Comparison of ENCODE assay signal across 9 cellular contexts in genomic region chr1:198623920-198624647, GRCh38. TPM values are rescaled to one million over a fixed set of nuclear protein-coding genes. Genes with fewer than 3 reads are reported as not detected.
DNase-seq lines count a peak whose midpoint lies in the region; ATAC-seq and TF ChIP-seq lines count a peak whose summit lies in the region.
"Had no signal": no experiment of that assay in that cellular context is flagged by ENCODE, and none has a peak within 500 bp of the region (broad histone marks: within the 10 kb centered on the region; RNA-seq: fewer than 3 reads in every experiment).

No MANE protein-coding gene starts in this region.

- peak overlapping the region; percentile 87 for H3K27ac Mint-ChIP-seq in activated naive CD4-positive, alpha-beta T cell treated with anti-CD3 and anti-CD28 coated beads for 36 hours
- peak overlapping the region; percentile 28 for H3K27ac Mint-ChIP-seq in stimulated activated naive B cell treated with anti-CD40 and anti-IgM and Interleukin-4, amounts not matched to agents 10 μg/mL and 1 μg/mL and 100 μg/mL, for 72 hours

- TF ChIP-seq CTCF in tibial nerve (IDR thresholded peaks at IDR 0.05) = no peak

- H3K4me1 Mint-ChIP-seq in activated naive CD4-positive, alpha-beta T cell treated with anti-CD3 and anti-CD28 coated beads for 36 hours (ENCODE audit: low read depth) = peaks cover 95% of the 10 kb centered on the region
- H3K4me1 Mint-ChIP-seq in stimulated activated naive B cell treated with anti-CD40 and anti-IgM and Interleukin-4, amounts not matched to agents 10 μg/mL and 1 μg/mL and 100 μg/mL, for 72 hours = peaks cover 49 to 88% of the 10 kb centered on the region in 2 donors

- no peaks in the 10 kb centered on the region for H3K36me3 ChIP-seq in tibial nerve

- H3K27me3 Mint-ChIP-seq in activated naive CD4-positive, alpha-beta T cell treated with anti-CD3 and anti-CD28 coated beads for 36 hours (ENCODE audit: low read depth) = no peaks in the 10 kb centered on the region
- H3K27me3 Mint-ChIP-seq in stimulated activated naive B cell treated with anti-CD40 and anti-IgM and Interleukin-4, amounts not matched to agents 10 μg/mL and 1 μg/mL and 100 μg/mL, for 72 hours = no peaks in the 10 kb centered on the region

- no peak for TF ChIP-seq EP300 in tibial nerve (IDR thresholded peaks at IDR 0.05)

- H3K9me3 ChIP-seq in tibial nerve = no peaks in the 10 kb centered on the region

- intact Hi-C loops in activated naive CD4-positive, alpha-beta T cell treated with anti-CD3 and anti-CD28 coated beads for 36 hours (cut with micrococcal nuclease) = loop anchor here (5.0 kb wide), 1 partner anchor 313 kb away; no protein-coding TSS in a partner anchor

- no peaks in the 10 kb centered on the region for H3K27me3 ChIP-seq in tibial nerve

- H3K9me3 Mint-ChIP-seq in activated naive CD4-positive, alpha-beta T cell treated with anti-CD3 and anti-CD28 coated beads for 36 hours = no peaks in the 10 kb centered on the region
- peaks cover 4 to 11% of the 10 kb centered on the region in 2 donors for H3K9me3 Mint-ChIP-seq in stimulated activated naive B cell treated with anti-CD40 and anti-IgM and Interleukin-4, amounts not matched to agents 10 μg/mL and 1 μg/mL and 100 μg/mL, for 72 hours

- peaks cover 3% of the 10 kb centered on the region for H3K36me3 Mint-ChIP-seq in activated naive CD4-positive, alpha-beta T cell treated with anti-CD3 and anti-CD28 coated beads for 36 hours (ENCODE audit: low read depth)
- peaks cover 5 to 9% of the 10 kb centered on the region in 2 donors for H3K36me3 Mint-ChIP-seq in stimulated activated naive B cell treated with anti-CD40 and anti-IgM and Interleukin-4, amounts not matched to agents 10 μg/mL and 1 μg/mL and 100 μg/mL, for 72 hours

- DNase-seq in activated naive CD4-positive, alpha-beta T cell treated with anti-CD3 and anti-CD28 coated beads for 36 hours = peak; percentile 30
- no peak for DNase-seq in activated naive CD4-positive, alpha-beta T cell (lab: John Stamatoyannopoulos, UW)
- peak; percentile 18 for DNase-seq in astrocyte of the hippocampus (ENCODE audit: low read depth, low spot score)
- no peak for DNase-seq in stimulated activated naive B cell treated with anti-CD40 and anti-IgM and Interleukin-4, amounts not matched to agents 10 μg/mL and 1 μg/mL and 100 μg/mL, for 72 hours
- no peak for DNase-seq in HK-2 (ENCODE audit: unreplicated experiment)
- no peak for DNase-seq in NCI-H1417 treated with DMSO at 0.1 percent for 48 hours (lab: John Stamatoyannopoulos, UW)
- DNase-seq in tibial nerve (ENCODE audit: low spot score in 2 of 2) = no peak
- DNase-seq: head of caudate nucleus had no signal

- H3K4me3 ChIP-seq in tibial nerve = no peak overlapping the region

- 59 to 63% methylated on average over 4 of the region's 4 CpGs for WGBS in tibial nerve, 2 donors

- TF ChIP-seq POLR2A in tibial nerve (IDR thresholded peaks at IDR 0.05) = no peak

- CTCF ChIA-PET in activated naive CD4-positive, alpha-beta T cell treated with anti-CD3 and anti-CD28 coated beads for 36 hours (lab: Charles Lee) = interaction anchor here (1.4 to 2.0 kb wide), 2 partner anchors 10 to 13 kb away, joined by 4 to 12 read pairs; no protein-coding TSS in a partner anchor

- peak overlapping the region; percentile 25 for H3K4me3 Mint-ChIP-seq in activated naive CD4-positive, alpha-beta T cell treated with anti-CD3 and anti-CD28 coated beads for 36 hours
- H3K4me3 Mint-ChIP-seq in stimulated activated naive B cell treated with anti-CD40 and anti-IgM and Interleukin-4, amounts not matched to agents 10 μg/mL and 1 μg/mL and 100 μg/mL, for 72 hours = no peak overlapping the region

- no peak overlapping the region for H3K27ac ChIP-seq in tibial nerve

- H3K4me1 ChIP-seq in tibial nerve = peaks cover 0 to 6% (median 0%) of the 10 kb centered on the region in 4 donors

- peak; percentile 23 for ATAC-seq in HG03521 (IDR thresholded peaks at IDR 0.05; ENCODE audit: unreplicated experiment)
- no peak for ATAC-seq in stimulated activated naive B cell treated with anti-CD40 and anti-IgM and Interleukin-4, amounts not matched to agents 10 μg/mL and 1 μg/mL and 100 μg/mL, for 72 hours (replicated peaks)

RNA-seq across cellular contexts. Expression of gene PTPRC, which starts 14.8 kb away (rescaled TPM):
- total RNA-seq in activated naive CD4-positive, alpha-beta T cell treated with anti-CD3 and anti-CD28 coated beads for 36 hours = 100 to 1,000 TPM; 689 to 714 TPM
- 10 to 100 TPM; 10.3 to 16.5 (median 13.6) TPM for total RNA-seq in tibial nerve

Comparison
In these comparisons a context has a peak if more than half of its experiments do, and no peak if none do; other contexts are left out.
1. DNase-seq: peak in activated naive CD4-positive, alpha-beta T cell treated with anti-CD3 and anti-CD28 coated beads for 36 hours (single experiment) and astrocyte of the hippocampus (single experiment); none in activated naive CD4-positive, alpha-beta T cell (0 of 4), stimulated activated naive B cell treated with anti-CD40 and anti-IgM and Interleukin-4, amounts not matched to agents 10 μg/mL and 1 μg/mL and 100 μg/mL, for 72 hours (single experiment), HK-2 (single experiment), NCI-H1417 treated with DMSO at 0.1 percent for 48 hours (single experiment) and tibial nerve (0 of 2).
2. RNA of gene PTPRC, which starts 14.8 kb away (total RNA-seq): 689 to 714 TPM in activated naive CD4-positive, alpha-beta T cell treated with anti-CD3 and anti-CD28 coated beads for 36 hours; 10.3 to 16.5 TPM in tibial nerve; every median in the first group is over 10 times any median in the second.